In the genomic region with DNA sequence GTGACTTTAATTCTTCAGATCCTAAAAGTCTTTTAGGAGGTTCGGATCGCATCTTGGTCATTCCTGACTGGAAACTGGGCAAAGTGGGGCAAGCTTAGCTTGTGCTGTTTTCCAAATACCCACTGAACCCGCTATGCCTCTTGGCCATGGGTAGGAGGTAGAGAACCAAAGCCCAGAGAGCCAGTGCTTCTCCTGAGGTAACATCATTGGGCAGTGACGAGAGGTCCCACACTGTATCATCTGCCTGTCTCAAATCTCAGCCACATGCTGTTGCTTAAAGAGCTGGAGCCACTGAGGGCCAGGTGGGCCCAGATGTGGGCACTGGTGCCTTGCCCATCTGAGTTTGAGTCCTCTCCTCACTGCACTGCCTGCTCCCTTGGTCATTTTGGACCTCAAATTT, we compare ENCODE assay signal across 30 cellular contexts.
"Had no signal": no experiment of that assay in that cellular context is flagged by ENCODE, and none has a peak within 500 bp of the region (broad histone marks: within the 10 kb centered on the region; RNA-seq: fewer than 3 reads in every experiment).

No MANE protein-coding gene starts in this region.

- H3K36me3 ChIP-seq: heart left ventricle, left lung, lower lobe of right lung, neural progenitor cell, neutrophil, ovary, sigmoid colon, spleen, suprapubic skin, thoracic aorta, tibial artery, upper lobe of right lung, uterus had no signal

- H3K27ac ChIP-seq: heart left ventricle, left lung, lower lobe of right lung, neural progenitor cell, neutrophil, ovary, sigmoid colon, spleen, suprapubic skin, thoracic aorta, tibial artery, upper lobe of right lung, uterus had no signal

- ATAC-seq: heart left ventricle; left colon; left lung; lower lobe of right lung; natural killer cell; right cardiac atrium; stimulated activated effector memory CD8-positive, alpha-beta T cell treated with anti-CD3 and anti-CD28 coated beads, Interleukin-12 subunit alpha, Interleukin-12 subunit beta, amount 100 ng/mL, for 72 hours; stimulated activated naive CD8-positive, alpha-beta T cell treated with anti-CD3 and anti-CD28 coated beads, Interleukin-15, Interleukin-2, amounts not matched to agents 100 U/mL and 50 U/mL, for 24 hours had no signal

- H2AFZ ChIP-seq: neural progenitor cell had no signal

- H3K27me3 ChIP-seq: heart left ventricle, left lung, neural progenitor cell, neutrophil, ovary, sigmoid colon, spleen, suprapubic skin, tibial artery, upper lobe of right lung, uterus had no signal

- H3K4me1 ChIP-seq: left lung, lower lobe of right lung, neural progenitor cell, sigmoid colon, spleen, suprapubic skin, tibial artery, upper lobe of right lung, uterus had no signal

- H3K4me1 Mint-ChIP-seq: immature natural killer cell; mesothelial cell of epicardium; naive B cell; natural killer cell; stimulated activated effector memory CD8-positive, alpha-beta T cell treated with anti-CD3 and anti-CD28 coated beads, Interleukin-12 subunit alpha, Interleukin-12 subunit beta, amount 100 ng/mL, for 72 hours had no signal

- H3K4me2 ChIP-seq: neural progenitor cell had no signal

- H3K27me3 Mint-ChIP-seq: progenitor cell of endocrine pancreas had no signal

- H3K27ac Mint-ChIP-seq: immature natural killer cell; mesothelial cell of epicardium; naive B cell; natural killer cell; nephron progenitor cell; neural progenitor cell; progenitor cell of endocrine pancreas; stimulated activated effector memory CD8-positive, alpha-beta T cell treated with anti-CD3 and anti-CD28 coated beads, Interleukin-12 subunit alpha, Interleukin-12 subunit beta, amount 100 ng/mL, for 72 hours had no signal

- H3K9ac ChIP-seq: neural progenitor cell had no signal

- H3K4me3 Mint-ChIP-seq: immature natural killer cell; mesothelial cell of epicardium; naive B cell; natural killer cell; nephron progenitor cell; neural progenitor cell; stimulated activated effector memory CD8-positive, alpha-beta T cell treated with anti-CD3 and anti-CD28 coated beads, Interleukin-12 subunit alpha, Interleukin-12 subunit beta, amount 100 ng/mL, for 72 hours had no signal

- H3K9me3 ChIP-seq: heart left ventricle, left lung, lower lobe of right lung, neutrophil, ovary, sigmoid colon, spleen, suprapubic skin, thoracic aorta, tibial artery, upper lobe of right lung, uterus had no signal

- H3K4me3 ChIP-seq: heart left ventricle, left lung, lower lobe of right lung, neural progenitor cell, ovary, sigmoid colon, spleen, suprapubic skin, thoracic aorta, tibial artery, upper lobe of right lung, uterus had no signal

- H3K36me3 Mint-ChIP-seq: immature natural killer cell; mesothelial cell of epicardium; natural killer cell; neural progenitor cell; stimulated activated effector memory CD8-positive, alpha-beta T cell treated with anti-CD3 and anti-CD28 coated beads, Interleukin-12 subunit alpha, Interleukin-12 subunit beta, amount 100 ng/mL, for 72 hours had no signal

- H3K9me3 Mint-ChIP-seq: immature natural killer cell; natural killer cell; nephron progenitor cell; neural progenitor cell; stimulated activated effector memory CD8-positive, alpha-beta T cell treated with anti-CD3 and anti-CD28 coated beads, Interleukin-12 subunit alpha, Interleukin-12 subunit beta, amount 100 ng/mL, for 72 hours had no signal

- FAIRE-seq: islet of Langerhans, kidney, small intestine had no signal

- DNase-seq: heart left ventricle; hypothalamus; immature natural killer cell; kidney; left colon; left lung; lower lobe of right lung; naive B cell; natural killer cell; nephron progenitor cell; occipital lobe; ovary; right cardiac atrium; sigmoid colon; small intestine; spleen; stimulated activated CD4-positive, alpha-beta T cell treated with anti-CD3 and anti-CD28 coated beads, Interleukin-4, amount 100 ng/mL, for 24 hours; stimulated activated naive CD8-positive, alpha-beta T cell treated with anti-CD3 and anti-CD28 coated beads, Interleukin-15, Interleukin-2, amounts not matched to agents 100 U/mL and 50 U/mL, for 24 hours; tibial artery; trophoblast cell; upper lobe of right lung; uterus had no signal
